Comparison of ENCODE assay signal across 1 cellular context in genomic region chr4:186244835-186245234, GRCh38.
TF ChIP-seq lines count a peak whose summit lies in the region.

No MANE protein-coding gene starts in this region.

TF ChIP-seq in GM23338, 12 proteins besides CTCF, POLR2A, EP300 and RAD21:
- TF ChIP-seq ZNF462 (CRISPR knock-in tag; IDR thresholded peaks at IDR 0.05) (no peak), REST (IDR thresholded peaks at IDR 0.05; ENCODE audit: unreplicated experiment) (no peak), POLR2AphosphoS5 (IDR thresholded peaks at IDR 0.05; ENCODE audit: low read depth) (no peak), ETS1 (IDR thresholded peaks at IDR 0.05) (no peak), STAT1 (IDR thresholded peaks at IDR 0.05; ENCODE audit: unreplicated experiment) (no peak), EZH2 (IDR thresholded peaks at IDR 0.05; ENCODE audit: low read depth, unreplicated experiment) (no peak)
